Comparison of ENCODE assay signal across 20 cellular contexts in genomic region chr16:80480664-80481063, GRCh38.
DNase-seq lines count a peak whose midpoint lies in the region; ATAC-seq lines count a peak whose summit lies in the region.
"Had no signal": no experiment of that assay in that cellular context is flagged by ENCODE, and none has a peak within 500 bp of the region (broad histone marks: within the 10 kb centered on the region; RNA-seq: fewer than 3 reads in every experiment).

No MANE protein-coding gene starts in this region.

- H3K4me1 ChIP-seq in aorta (ENCODE audit: control insufficient read depth in 1 of 2, insufficient read depth in 2 of 2, low read length in 2 of 2), result no peaks in the 10 kb centered on the region
- H3K4me1 ChIP-seq: esophagus squamous epithelium, uterus had no signal

- no peaks in the 10 kb centered on the region for H3K36me3 ChIP-seq in aorta (ENCODE audit: control insufficient read depth in 1 of 2, insufficient read depth in 2 of 2, low read length in 1 of 2)
- H3K36me3 ChIP-seq: brain microvascular endothelial cell, esophagus squamous epithelium, uterus had no signal

- DNase-seq in M059J (ENCODE audit: low read depth) (peak; percentile 7), nucleus accumbens (lab: John Stamatoyannopoulos, UW) (no peak), NCI-H69 (lab: John Stamatoyannopoulos, UW) (no peak), aorta (no peak), LoVo (ENCODE audit: low spot score) (no peak)
- DNase-seq: activated CD4-positive, alpha-beta T cell treated with anti-CD3 and anti-CD28 coated beads for 4 hours; brain microvascular endothelial cell; EL; esophagus squamous epithelium; head of caudate nucleus; NCI-H1436 treated with DMSO at 0.1 percent for 48 hours; NCI-H226; nephron progenitor cell; stimulated activated CD4-positive, alpha-beta T cell treated with anti-CD3 and anti-CD28 coated beads, Interleukin-12 subunit alpha, Interleukin-12 subunit beta, amount 100 ng/mL, for 4 hours; stimulated activated naive CD8-positive, alpha-beta T cell treated with anti-CD3 and anti-CD28 coated beads, Interleukin-15, amount 100 ng/mL, for 72 hours; T1000; uterus had no signal

- H3K9me3 ChIP-seq in aorta (ENCODE audit: control insufficient read depth, low read length), result no peaks in the 10 kb centered on the region
- H3K9me3 ChIP-seq: esophagus squamous epithelium, uterus had no signal

- intact Hi-C loops in aorta (cut with DNase I), result no loop called here

- no peak overlapping the region for H3K4me3 ChIP-seq in aorta (ENCODE audit: low read length in 2 of 2)
- H3K4me3 ChIP-seq: esophagus squamous epithelium, uterus had no signal

- H3K27me3 ChIP-seq in aorta (ENCODE audit: control insufficient read depth in 1 of 2, insufficient read depth in 2 of 2, low read length in 1 of 2), result no peaks in the 10 kb centered on the region
- H3K27me3 ChIP-seq: brain microvascular endothelial cell, uterus had no signal

- 83 to 89% methylated on average over 4 of the region's 4 CpGs for WGBS in aorta, 2 donors

- ATAC-seq in GM18861 (IDR thresholded peaks at IDR 0.05; ENCODE audit: unreplicated experiment) (peak; percentile 96), GM19468 (IDR thresholded peaks at IDR 0.05; ENCODE audit: extremely low read depth, unreplicated experiment) (peak; percentile 86), HG02981 (IDR thresholded peaks at IDR 0.05; ENCODE audit: unreplicated experiment) (peak; percentile 88), aorta (ENCODE audit: low FRiP score) (no peak)
- ATAC-seq: stimulated activated naive CD8-positive, alpha-beta T cell treated with anti-CD3 and anti-CD28 coated beads, Interleukin-15, amount 100 ng/mL, for 72 hours had no signal

- no peak overlapping the region for H3K27ac ChIP-seq in aorta (ENCODE audit: low read depth in 1 of 2, low read length in 2 of 2)
- H3K27ac ChIP-seq: brain microvascular endothelial cell, esophagus squamous epithelium, uterus had no signal
